9 cellular contexts compared by ENCODE assay signal in genomic region chr1:95084317-95085176, GRCh38. TPM values are rescaled to one million over a fixed set of nuclear protein-coding genes. Genes with fewer than 3 reads are reported as not detected.
DNase-seq lines count a peak whose midpoint lies in the region; ATAC-seq, FAIRE-seq and TF ChIP-seq lines count a peak whose summit lies in the region.
"Had no signal": no experiment of that assay in that cellular context is flagged by ENCODE, and none has a peak within 500 bp of the region (broad histone marks: within the 10 kb centered on the region; RNA-seq: fewer than 3 reads in every experiment).

No MANE protein-coding gene starts in this region.

- H3K36me3 Mint-ChIP-seq in HFFc6 (ENCODE audit: low read depth) = no peaks in the 10 kb centered on the region

- H3K27me3 ChIP-seq in ascending aorta (no peaks in the 10 kb centered on the region), keratinocyte (ENCODE audit: control insufficient read depth, extremely low read depth, insufficient read depth, low read length) (peaks cover 2% of the 10 kb centered on the region), thoracic aorta (replicated peaks; ENCODE audit: insufficient read depth) (no peaks in the 10 kb centered on the region)

- peaks cover 38% of the 10 kb centered on the region for H3K4me1 Mint-ChIP-seq in HFFc6 (ENCODE audit: low read depth)

- no peaks in the 10 kb centered on the region for H3K79me2 ChIP-seq in keratinocyte (ENCODE audit: control insufficient read depth, insufficient read depth, low read length)

- no peak overlapping the region for H2AFZ ChIP-seq in keratinocyte (ENCODE audit: control insufficient read depth, low read length)

- no peak overlapping the region for H3K4me2 ChIP-seq in keratinocyte (ENCODE audit: control insufficient read depth, extremely low read depth, insufficient read depth, low read depth, low read length)

- H3K4me1 ChIP-seq in ascending aorta (peaks cover 3 to 17% of the 10 kb centered on the region in 2 donors), keratinocyte (ENCODE audit: control insufficient read depth, extremely low read depth, insufficient read depth, low read length) (peaks cover 6% of the 10 kb centered on the region), thoracic aorta (ENCODE audit: control insufficient read depth in 1 of 2, low read depth in 2 of 2) (peaks cover 7 to 21% of the 10 kb centered on the region in 2 donors)

- H3K9me3 ChIP-seq in ascending aorta (no peaks in the 10 kb centered on the region), keratinocyte (ENCODE audit: control insufficient read depth, low read depth, low read length) (no peaks in the 10 kb centered on the region), thoracic aorta (no peaks in the 10 kb centered on the region)

- H3K36me3 ChIP-seq in ascending aorta (no peaks in the 10 kb centered on the region), keratinocyte (ENCODE audit: control insufficient read depth in 2 of 2, extremely low read depth in 1 of 2, insufficient read depth in 2 of 2, low read length in 2 of 2) (no peaks in the 10 kb centered on the region), thoracic aorta (no peaks in the 10 kb centered on the region)

- DNase-seq in AG09319 (ENCODE audit: extremely low read depth, low read depth) (no peak), GM03348 (ENCODE audit: low spot score) (peak; percentile 24), HFFc6 (peak; percentile 43), NCI-H2029 treated with DMSO at 0.1 percent for 48 hours (lab: John Stamatoyannopoulos, UW) (peak; percentile 46), ascending aorta (ENCODE audit: low spot score in 2 of 2) (no peak), keratinocyte (ENCODE audit: low read depth, low spot score) (no peak), thoracic aorta (ENCODE audit: low spot score) (no peak), dedifferentiated amniotic fluid mesenchymal stem cell (ENCODE audit: extremely low spot score) (no peak)

- intact Hi-C loops in ascending aorta (cut with DNase I) = loop anchor here (5.0 kb wide), 1 partner anchor 148 kb away; the partner anchor contains the start of gene RWDD3

- no peaks in the 10 kb centered on the region for H3K9me3 Mint-ChIP-seq in HFFc6

- H3K27ac ChIP-seq in ascending aorta (peak overlapping the region; percentile 3 to 32), keratinocyte (ENCODE audit: control insufficient read depth, insufficient read depth, low read length) (no peak overlapping the region), thoracic aorta (no peak overlapping the region)

- ATAC-seq in thoracic aorta (ENCODE audit: insufficient number of reproducible peaks, low FRiP score, low read depth) = no peak

- no peak overlapping the region for H3K9ac ChIP-seq in keratinocyte (ENCODE audit: control insufficient read depth, extremely low read depth, insufficient read depth, low read length)

- H3K9me1 ChIP-seq in keratinocyte (ENCODE audit: control insufficient read depth, extremely low read depth, insufficient read depth, low read length) = no peaks in the 10 kb centered on the region

- peaks cover 2% of the 10 kb centered on the region; the same call in 1 of the 2 replicates for H3K27me3 Mint-ChIP-seq in HFFc6 (ENCODE audit: insufficient read depth)

- no peak overlapping the region for H3K4me3 ChIP-seq in ascending aorta
- H3K4me3 ChIP-seq in keratinocyte (ENCODE audit: control insufficient read depth in 2 of 3, extremely low read depth in 1 of 3, insufficient read depth in 2 of 3, low read depth in 1 of 3, low read length in 3 of 3) = no peak overlapping the region
- no peak overlapping the region for H3K4me3 ChIP-seq in thoracic aorta
- H3K4me3 ChIP-seq: lung had no signal

- FAIRE-seq in keratinocyte (lab: Jason Lieb, UNC) = peak; percentile 29

- H3K4me3 Mint-ChIP-seq in HFFc6 = no peak overlapping the region

- peak overlapping the region; percentile 39 for H3K27ac Mint-ChIP-seq in HFFc6

- no peaks in the 10 kb centered on the region for H4K20me1 ChIP-seq in keratinocyte (ENCODE audit: control insufficient read depth, extremely low read depth, insufficient read depth, low read length)

- dilution Hi-C loops in keratinocyte (cut with MboI; ENCODE audit: extremely low pct_ligation_motif_present, low sequenced_read_pairs) = no loop called here

- peak; percentile 53 for TF ChIP-seq CTCF in AG09319 (IDR thresholded peaks at IDR 0.05; ENCODE audit: low read depth, low read length)
- peak; percentile 82 for TF ChIP-seq CTCF in HFFc6 (IDR thresholded peaks at IDR 0.05)
- peak in 2 of 3 experiments; percentile 43 to 56 for TF ChIP-seq CTCF in ascending aorta (IDR thresholded peaks at IDR 0.05)
- peak; percentile 58 to 75 (median 64) for TF ChIP-seq CTCF in keratinocyte (optimal IDR thresholded peaks at IDR 0.05 in 1 of 3, IDR thresholded peaks at IDR 0.05 in 1 of 3, conservative IDR thresholded peaks at IDR 0.05 in 1 of 3; ENCODE audit: extremely low read depth in 1 of 3, insufficient read depth in 2 of 3, low read length in 3 of 3)
- TF ChIP-seq CTCF in thoracic aorta (IDR thresholded peaks at IDR 0.05) = peak; percentile 46

RNA-seq across cellular contexts. Expression of gene ALG14, which starts 11.8 kb away (rescaled TPM):
- 10 to 100 TPM in 5 of 6 experiments, 1 to 10 TPM in 1; 8.8 to 14.0 (median 11.9) TPM for total RNA-seq in HFFc6 (2021; fragmentation: NEBNext Ultra II Directional; extraction: Animal tissue kit (Norgen Biotek cat#: 25700))
- not detected for total RNA-seq in ascending aorta
- 1.5 to 7.0 TPM (median 4.6 TPM) in 3 replicates for polyA plus RNA-seq in keratinocyte
- 0.75 TPM for polyA plus RNA-seq in keratinocyte (2011; ENCODE audit: low read depth)
- polyA plus RNA-seq in keratinocyte (2011; cell fraction: cytosol; rRNA removed) = 1.6 and 2.4 TPM in 2 replicates
- polyA plus RNA-seq in keratinocyte (2011; cell fraction: nucleus; rRNA removed) = 1.6 and 2.3 TPM in 2 replicates
- polyA plus RNA-seq in keratinocyte (2012; ENCODE audit: low replicate concordance) = 2.4 and 3.7 TPM in 2 replicates
- polyA minus RNA-seq in keratinocyte = 3.8 to 6.6 TPM (median 5.8 TPM) in 3 replicates
- polyA minus RNA-seq in keratinocyte (2011; cell fraction: cytosol; rRNA and poly(A)+ RNA removed) = 3.1 TPM
- polyA minus RNA-seq in keratinocyte (2011; cell fraction: nucleus; rRNA and poly(A)+ RNA removed) = 0.63 and 1.5 TPM in 2 replicates
- 1 to 10 TPM; 1.6 TPM for total RNA-seq in thoracic aorta

RNA-seq across cellular contexts. Expression of gene TLCD4, which starts 32.6 kb away (rescaled TPM):
- under 1 TPM; 0.17 to 0.37 (median 0.26) TPM for total RNA-seq in HFFc6 (2021; fragmentation: NEBNext Ultra II Directional; extraction: Animal tissue kit (Norgen Biotek cat#: 25700))
- total RNA-seq in ascending aorta (2.7 TPM), thoracic aorta (1 to 10 TPM; 8.0 to 9.9 TPM)
- 0.01 to 0.02 TPM in 2 of 3 replicates, not detected in the other for polyA plus RNA-seq in keratinocyte
- not detected for polyA plus RNA-seq in keratinocyte (2011; ENCODE audit: low read depth)
- 0.01 TPM in 1 of 2 replicates, not detected in the other for polyA plus RNA-seq in keratinocyte (2011; cell fraction: cytosol; rRNA removed)
- 0.01 TPM in 1 of 2 replicates, not detected in the other for polyA plus RNA-seq in keratinocyte (2011; cell fraction: nucleus; rRNA removed)
- polyA plus RNA-seq in keratinocyte (2012; ENCODE audit: low replicate concordance) = 0.08 TPM in 1 of 2 replicates, not detected in the other
- not detected in 3 replicates for polyA minus RNA-seq in keratinocyte
- polyA minus RNA-seq in keratinocyte (2011; cell fraction: cytosol; rRNA and poly(A)+ RNA removed) = not detected
- polyA minus RNA-seq in keratinocyte (2011; cell fraction: nucleus; rRNA and poly(A)+ RNA removed) = 0.11 TPM in 1 of 2 replicates, not detected in the other

Comparison
In these comparisons a context has a peak if more than half of its experiments do, and no peak if none do; other contexts are left out.
1. DNase-seq: peak in GM03348 (single experiment), HFFc6 (single experiment) and NCI-H2029 treated with DMSO at 0.1 percent for 48 hours (single experiment); none in AG09319 (single experiment), ascending aorta (0 of 2), keratinocyte (single experiment), thoracic aorta (single experiment) and dedifferentiated amniotic fluid mesenchymal stem cell (single experiment).
2. H3K27ac ChIP-seq: peak in ascending aorta (2 of 2); none in keratinocyte (single experiment) and thoracic aorta (0 of 2).
3. Peak in every context shown above with its lines, with median percentiles within 50 percentile points of each other: CTCF ChIP-seq.